8 cellular contexts compared by ENCODE assay signal in the genomic region with DNA sequence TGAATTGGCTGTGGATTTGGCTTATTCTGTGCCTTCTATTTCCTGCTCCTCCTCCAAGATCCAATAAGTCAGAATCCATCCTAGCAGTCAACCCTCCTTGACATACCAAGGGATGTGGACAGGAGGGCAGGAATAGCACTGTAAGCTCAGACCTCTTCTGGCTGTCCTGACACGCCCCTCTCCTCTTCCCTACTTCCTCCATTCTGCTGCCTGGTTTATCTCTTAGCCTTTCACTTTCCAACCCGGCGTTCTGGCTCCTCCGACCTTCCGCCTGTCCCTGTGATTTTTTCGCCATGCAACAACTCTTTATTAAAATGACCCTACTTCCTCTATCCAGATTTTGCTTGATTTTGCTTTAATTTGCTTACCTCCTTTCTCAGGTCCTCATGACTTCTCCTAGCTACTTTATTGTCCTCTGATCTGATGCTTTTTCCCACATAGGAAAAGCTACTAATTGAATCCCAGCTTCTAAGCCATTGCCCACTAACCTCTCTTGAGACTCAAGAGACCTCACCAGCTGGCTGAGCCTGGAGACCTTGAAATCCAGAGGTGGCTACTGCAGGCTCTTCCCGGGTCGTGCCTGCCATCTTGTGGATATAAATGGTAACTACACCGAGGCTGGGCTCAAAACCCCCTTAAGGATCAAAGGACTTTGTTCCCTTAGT.
DNase-seq lines count a peak whose midpoint lies in the region; ATAC-seq, FAIRE-seq and TF ChIP-seq lines count a peak whose summit lies in the region.

No MANE protein-coding gene starts in this region.

- no peak overlapping the region for H3K4me3 ChIP-seq in bronchial epithelial cell (ENCODE audit: low read depth, low read length)

- H3K4me1 Mint-ChIP-seq in T-helper 17 cell = peaks cover 18% of the 10 kb centered on the region

- no peaks in the 10 kb centered on the region for H3K27me3 ChIP-seq in bronchial epithelial cell (ENCODE audit: control insufficient read depth, insufficient read depth, low read length)

- no peak overlapping the region for H3K27ac Mint-ChIP-seq in T-helper 17 cell

- TF ChIP-seq CTCF in bronchial epithelial cell (IDR thresholded peaks at IDR 0.05; ENCODE audit: insufficient read depth, low read length, severe bottlenecking) = peak; percentile 70

- H3K27me3 Mint-ChIP-seq in T-helper 17 cell = peaks cover 13% of the 10 kb centered on the region

- peak; percentile 23 to 46 for DNase-seq in activated CD4-positive, alpha-beta T cell treated with anti-CD3 and anti-CD28 coated beads for 24 hours (ENCODE audit: low read depth in 2 of 2)
- no peak for DNase-seq in activated CD4-positive, alpha-beta T cell treated with anti-CD3 and anti-CD28 coated beads for 1 hour
- peak; percentile 37 for DNase-seq in NCI-H1105 treated with DMSO at 0.1 percent for 48 hours (lab: John Stamatoyannopoulos, UW)
- DNase-seq in T-helper 17 cell = peak in 2 of 3 donors; percentile 12 to 34
- DNase-seq in bronchial epithelial cell (ENCODE audit: low read depth) = peak; percentile 28
- peak; percentile 52 for DNase-seq in kidney tubule cell (ENCODE audit: low spot score)
- DNase-seq in stimulated activated CD4-positive, alpha-beta T cell treated with anti-CD3 and anti-CD28 coated beads, TNF-alpha, amount 100 ng/mL, for 24 hours (ENCODE audit: low read depth in 3 of 3) = peak; percentile 12 to 48 (median 22)

- H3K4me3 Mint-ChIP-seq in T-helper 17 cell = no peak overlapping the region

- peaks cover 2% of the 10 kb centered on the region for H3K36me3 Mint-ChIP-seq in T-helper 17 cell (ENCODE audit: low read depth)

- FAIRE-seq in bronchial epithelial cell (lab: Jason Lieb, UNC) = no peak

- no peaks in the 10 kb centered on the region for H3K36me3 ChIP-seq in bronchial epithelial cell (ENCODE audit: control insufficient read depth, insufficient read depth, low read length)

- H3K9me3 ChIP-seq in T-helper 17 cell (ENCODE audit: control insufficient read depth, low read length, poor library complexity, severe bottlenecking) = no peaks in the 10 kb centered on the region

- ATAC-seq in HG02588 (IDR thresholded peaks at IDR 0.05; ENCODE audit: unreplicated experiment) = peak; percentile 83
- peak; percentile 50 for ATAC-seq in T-helper 17 cell
